ENCODE assay signal across 8 cellular contexts in genomic region chr3:29649815-29650547, GRCh38.
DNase-seq lines count a peak whose midpoint lies in the region; ATAC-seq and TF ChIP-seq lines count a peak whose summit lies in the region.

No MANE protein-coding gene starts in this region.

- ATAC-seq in HG03575 (IDR thresholded peaks at IDR 0.05; ENCODE audit: extremely low read depth, insufficient number of reproducible peaks, low FRiP score, unreplicated experiment): peak; percentile 83
- no peak for ATAC-seq in activated CD4-positive, alpha-beta T cell treated with anti-CD3 and anti-CD28 coated beads for 36 hours

- no peak for TF ChIP-seq CTCF in GM20000 (IDR thresholded peaks at IDR 0.05; ENCODE audit: extremely low read depth, missing control alignments)

- peaks cover 2% of the 10 kb centered on the region for H3K27me3 Mint-ChIP-seq in activated CD4-positive, alpha-beta T cell treated with anti-CD3 and anti-CD28 coated beads for 36 hours

- H3K36me3 Mint-ChIP-seq in activated CD4-positive, alpha-beta T cell treated with anti-CD3 and anti-CD28 coated beads for 36 hours (ENCODE audit: low read depth): no peaks in the 10 kb centered on the region

- DNase-seq in AG08395 (ENCODE audit: low spot score): peak; percentile 17
- peak; percentile 2 for DNase-seq in GM20000 (ENCODE audit: low spot score)
- peak; percentile 65 for DNase-seq in dermis blood vessel endothelial cell
- no peak for DNase-seq in activated CD4-positive, alpha-beta T cell treated with anti-CD3 and anti-CD28 coated beads for 36 hours
- no peak for DNase-seq in stimulated activated CD8-positive, alpha-beta memory T cell treated with anti-CD3 and anti-CD28 coated beads, Interleukin-4, amount 100 ng/mL, for 48 hours
- no peak for DNase-seq in G401 (ENCODE audit: low spot score)
- no peak for DNase-seq in KBM-7

- H3K9me3 Mint-ChIP-seq in activated CD4-positive, alpha-beta T cell treated with anti-CD3 and anti-CD28 coated beads for 36 hours (ENCODE audit: low read depth): no peaks in the 10 kb centered on the region

- H3K27ac Mint-ChIP-seq in activated CD4-positive, alpha-beta T cell treated with anti-CD3 and anti-CD28 coated beads for 36 hours: no peak overlapping the region

- POLR2A ChIA-PET in activated CD4-positive, alpha-beta T cell treated with anti-CD3 and anti-CD28 coated beads for 36 hours (lab: Charles Lee): no interaction called here

- in situ Hi-C loops in G401 (cut with HindIII; ENCODE audit: low sequenced_read_pairs) (no loop called here), KBM-7 (cut with MboI; ENCODE audit: low pct_unique_long_range_greater_than_20kb, low sequenced_read_pairs) (no loop called here)

- H3K4me1 Mint-ChIP-seq in activated CD4-positive, alpha-beta T cell treated with anti-CD3 and anti-CD28 coated beads for 36 hours: no peaks in the 10 kb centered on the region

- CTCF ChIA-PET in activated CD4-positive, alpha-beta T cell treated with anti-CD3 and anti-CD28 coated beads for 36 hours (lab: Charles Lee): no interaction called here

- intact Hi-C loops in activated CD4-positive, alpha-beta T cell treated with anti-CD3 and anti-CD28 coated beads for 36 hours (cut with DNase I, micrococcal nuclease): no loop called here

- no peak overlapping the region for H3K4me3 Mint-ChIP-seq in activated CD4-positive, alpha-beta T cell treated with anti-CD3 and anti-CD28 coated beads for 36 hours

Comparison
In these comparisons a context has a peak if more than half of its experiments do, and no peak if none do; other contexts are left out.
1. DNase-seq: peak in AG08395 (single experiment), GM20000 (single experiment) and dermis blood vessel endothelial cell (single experiment); none in activated CD4-positive, alpha-beta T cell treated with anti-CD3 and anti-CD28 coated beads for 36 hours (single experiment), stimulated activated CD8-positive, alpha-beta memory T cell treated with anti-CD3 and anti-CD28 coated beads, Interleukin-4, amount 100 ng/mL, for 48 hours (single experiment), G401 (single experiment) and KBM-7 (single experiment).